17 cellular contexts compared by ENCODE assay signal in the genomic region with DNA sequence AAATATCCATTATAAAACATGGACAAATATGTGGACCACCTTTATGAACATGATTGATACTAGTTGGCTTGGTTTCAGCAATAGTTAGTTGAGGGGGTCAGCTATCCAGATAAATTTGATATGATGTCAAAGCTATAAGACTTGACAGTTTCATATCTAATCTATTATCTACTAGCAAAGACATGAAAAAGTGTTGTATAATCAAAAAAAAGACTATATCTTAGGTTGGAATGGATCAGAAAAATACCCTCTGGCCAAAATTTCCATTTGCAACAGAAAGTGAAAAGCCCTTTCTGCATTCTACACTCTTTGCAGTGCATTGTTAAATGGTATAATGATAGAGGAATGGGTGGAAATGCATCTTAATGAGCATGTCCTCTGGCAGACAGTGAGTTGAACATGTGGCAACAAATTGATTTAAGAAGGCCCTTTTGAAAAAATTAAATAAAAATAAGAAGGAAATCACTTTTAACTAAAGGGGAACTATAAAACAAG.
"Had no signal": no experiment of that assay in that cellular context is flagged by ENCODE, and none has a peak within 500 bp of the region (broad histone marks: within the 10 kb centered on the region; RNA-seq: fewer than 3 reads in every experiment).

No MANE protein-coding gene starts in this region.

- ATAC-seq: Panc1, PC-3 had no signal

- DNase-seq: KBM-7; MV-4-11; NCI-H1048; NCI-H1436 treated with DMSO at 0.1 percent for 48 hours; NCI-H1694; NCI-H187 treated with DMSO at 0.1 percent for 48 hours; NCI-H2029 treated with DMSO at 0.1 percent for 48 hours; NCI-H2171; NCI-H226; NCI-H446; NCI-H510A; NCI-H524 treated with DMSO at 0.1 percent for 48 hours; NK-92 treated with Interleukin-12 subunit alpha and Interleukin-12 subunit beta, amount 100 ng/mL, for 24 hours; PC-3; SHP77 had no signal

- H3K9me3 Mint-ChIP-seq: T-helper 1 cell treated with Interleukin-12 subunit alpha and Interleukin-12 subunit beta and Interleukin-4 antibody, amounts not matched to agents 30 μg/mL and 1 μg/mL, for 36 hours had no signal

- H3K27ac Mint-ChIP-seq: T-helper 1 cell treated with Interleukin-12 subunit alpha and Interleukin-12 subunit beta and Interleukin-4 antibody, amounts not matched to agents 30 μg/mL and 1 μg/mL, for 36 hours had no signal

- H3K4me3 Mint-ChIP-seq: T-helper 1 cell treated with Interleukin-12 subunit alpha and Interleukin-12 subunit beta and Interleukin-4 antibody, amounts not matched to agents 30 μg/mL and 1 μg/mL, for 36 hours had no signal
